In the genomic region with DNA sequence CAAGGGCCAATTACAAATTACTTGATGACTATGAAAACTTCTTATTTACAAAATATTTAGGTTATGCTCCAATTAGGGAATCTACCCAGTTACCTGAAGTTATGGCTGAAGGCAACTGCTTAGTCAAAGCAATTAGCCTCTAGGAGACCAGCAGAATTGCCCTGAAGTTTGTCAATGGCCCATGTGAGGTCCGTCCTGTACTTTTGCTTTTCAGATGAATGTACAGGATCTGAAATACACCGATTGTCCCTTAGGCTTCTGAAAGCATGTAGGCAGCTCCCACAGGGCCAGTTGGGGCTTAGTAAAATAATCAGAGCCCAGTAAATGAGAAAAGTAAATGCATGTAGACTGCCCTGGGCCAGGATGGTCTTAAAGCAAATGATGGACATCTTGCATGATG, we compare ENCODE assay signal across 12 cellular contexts.
"Had no signal": no experiment of that assay in that cellular context is flagged by ENCODE, and none has a peak within 500 bp of the region (broad histone marks: within the 10 kb centered on the region; RNA-seq: fewer than 3 reads in every experiment).

No MANE protein-coding gene starts in this region.

- H3K36me3 Mint-ChIP-seq: IgD-negative memory B cell had no signal

- ATAC-seq: HCT116, HepG2 had no signal

- H3K36me3 ChIP-seq: HAP-1 had no signal

- H3K27ac Mint-ChIP-seq: HFFc6, IgD-negative memory B cell had no signal

- H3K9me3 Mint-ChIP-seq: HFFc6, IgD-negative memory B cell had no signal

- H3K4me3 ChIP-seq: GM23248, HAP-1 had no signal

- H2AFZ ChIP-seq: GM23248 had no signal

- H3K27me3 Mint-ChIP-seq: IgD-negative memory B cell had no signal

- FAIRE-seq: HepG2, HTR-8/SVneo had no signal

- H3K4me1 Mint-ChIP-seq: IgD-negative memory B cell had no signal

- H3K4me2 ChIP-seq: KMS-11 had no signal

- H3K27ac ChIP-seq: GM23248, KMS-11 had no signal

- H3K9me3 ChIP-seq: HAP-1 had no signal

- H3K4me3 Mint-ChIP-seq: HFFc6, IgD-negative memory B cell had no signal

- H3K9ac ChIP-seq: GM23248, KMS-11 had no signal

- DNase-seq: GM23248, GOT3, H7, HFFc6, Karpas-422, KBM-7 had no signal
